In genomic region chr10:78212134-78212785, GRCh38 we compare ENCODE assay signal across 13 cellular contexts.
A peak's percentile ranks its signal among the peaks of the same experiment; 100 is the strongest.
DNase-seq lines count a peak whose midpoint lies in the region; FAIRE-seq and TF ChIP-seq lines count a peak whose summit lies in the region.
"Had no signal": no experiment of that assay in that cellular context is flagged by ENCODE, and none has a peak within 500 bp of the region (broad histone marks: within the 10 kb centered on the region; RNA-seq: fewer than 3 reads in every experiment).

No MANE protein-coding gene starts in this region.

- no peak overlapping the region for H3K9ac ChIP-seq in H1 (replicated peaks in 1 of 4; ENCODE audit: extremely low read depth in 1 of 4, low read depth in 3 of 4, low read length in 3 of 4)
- H3K9ac ChIP-seq: KMS-11 had no signal

- DNase-seq in ELF-1 (ENCODE audit: low read depth, low spot score) (peak; percentile 29), NCI-H510A treated with DMSO at 0.1 percent for 48 hours (lab: John Stamatoyannopoulos, UW) (peak; percentile 17), H1 (ENCODE audit: low read depth in 1 of 2, low spot score in 2 of 2) (no peak), ovary (peak; percentile 45 to 70 (median 65)), HuH-7 (ENCODE audit: low spot score) (no peak), dedifferentiated amniotic fluid mesenchymal stem cell (ENCODE audit: extremely low spot score) (no peak), ACHN (no peak)
- DNase-seq in activated CD8-positive, alpha-beta memory T cell treated with anti-CD3 and anti-CD28 coated beads, Interleukin-2, amount 50 U/mL, for 48 hours: no peak
- DNase-seq: stimulated activated CD8-positive, alpha-beta memory T cell treated with anti-CD3 and anti-CD28 coated beads, Interleukin-4, amount 100 ng/mL, for 48 hours had no signal

- no peak overlapping the region for H3K4me3 ChIP-seq in H1 (ENCODE audit: extremely low read depth in 1 of 4, insufficient read depth in 2 of 4, low read depth in 3 of 4, low read length in 4 of 4)
- H3K4me3 ChIP-seq in ovary: no peak overlapping the region
- H3K4me3 ChIP-seq: skin epidermis had no signal

- no peak overlapping the region for H3K4me2 ChIP-seq in H1 (ENCODE audit: insufficient read depth in 1 of 2, low read depth in 2 of 2, low read length in 2 of 2)
- H3K4me2 ChIP-seq: KMS-11 had no signal

- H3K56ac ChIP-seq in H1 (replicated peaks; ENCODE audit: insufficient read length, low read depth, low read length): no peak overlapping the region

- H2AK5ac ChIP-seq in H1 (ENCODE audit: low read depth, low read length): no peak overlapping the region

- no peak overlapping the region for H3K23ac ChIP-seq in H1 (ENCODE audit: insufficient read length)

- H3K9me3 ChIP-seq in H1 (ENCODE audit: insufficient read depth in 2 of 2, low read depth in 1 of 2, low read length in 1 of 2) (no peaks in the 10 kb centered on the region), ovary (no peaks in the 10 kb centered on the region)
- H3K9me3 ChIP-seq: Caco-2 had no signal

- no peaks in the 10 kb centered on the region; a peak in 1 of 7 replicates for H3K4me1 ChIP-seq in H1 (replicated peaks in 1 of 4; ENCODE audit: control insufficient read depth in 3 of 4, insufficient read depth in 4 of 4, low read length in 3 of 4)
- peaks cover 14% of the 10 kb centered on the region for H3K4me1 ChIP-seq in ovary (ENCODE audit: insufficient read depth)
- H3K4me1 ChIP-seq: Caco-2 had no signal

- intact Hi-C loops in ovary (cut with DNase I): loop anchor here (5.0 to 10.0 kb wide), 5 partner anchors 93 to 985 kb away; partner anchors contain the start of gene ZMIZ1 (in 2 of the 4)

- H2BK12ac ChIP-seq in H1 (ENCODE audit: low read depth, low read length): peak overlapping the region; percentile 78; the same call in 1 of the 2 replicates

- no peak overlapping the region for H4K5ac ChIP-seq in H1 (ENCODE audit: insufficient read length, low read depth, low read length)

- POLR2A ChIA-PET in H1 (lab: Charles Lee; ENCODE audit: partially characterized antibody): no interaction called here

- no peak overlapping the region for H3K18ac ChIP-seq in H1 (ENCODE audit: extremely low read depth, low read length)

- H2BK15ac ChIP-seq in H1 (ENCODE audit: low read length): no peak overlapping the region

- no peak overlapping the region for H2BK20ac ChIP-seq in H1 (ENCODE audit: low read length)

- WGBS in H1 (ENCODE audit: extremely low coverage in 1 of 2, insufficient coverage in 1 of 2, insufficient read length in 1 of 2, insufficient replicate concordance in 2 of 2, low coverage in 1 of 2, low lambda C conversion rate in 2 of 2, missing lambda C conversion rate in 1 of 2), 2 experiments: 98% methylated on average over 3 of the region's 6 CpGs; no CpG with 5 or more reads in 1 of the 2 experiments
- WGBS in ovary, 3 donors: 57 to 73% (median 64%) methylated on average over 3 to 6 of the region's 6 CpGs

- in situ Hi-C loops in ACHN (cut with HindIII; ENCODE audit: low pct_ligation_motif_present, low pct_unique_long_range_greater_than_20kb, low sequenced_read_pairs): no loop called here

- H3K36me3 ChIP-seq in H1 (ENCODE audit: control insufficient read depth in 2 of 4, insufficient read depth in 4 of 4, low read length in 3 of 4): no peaks in the 10 kb centered on the region
- no peaks in the 10 kb centered on the region for H3K36me3 ChIP-seq in ovary

- H3K27ac ChIP-seq in H1 (ENCODE audit: low read depth, low read length) (no peak overlapping the region), ovary (peak overlapping the region in 1 of 2 donors; percentile 35)
- H3K27ac ChIP-seq: KMS-11, skin epidermis had no signal

- H4K91ac ChIP-seq in H1 (replicated peaks; ENCODE audit: insufficient read length, low read length): no peak overlapping the region

- H2AFZ ChIP-seq in H1 (ENCODE audit: low read length): no peak overlapping the region

- no peaks in the 10 kb centered on the region for H4K20me1 ChIP-seq in H1 (replicated peaks in 1 of 2; ENCODE audit: control insufficient read depth in 1 of 2, insufficient read depth in 2 of 2, low read length in 2 of 2)

- no peak overlapping the region for H4K8ac ChIP-seq in H1 (ENCODE audit: extremely low read depth, insufficient read depth, low read length)

- H3K4ac ChIP-seq in H1 (replicated peaks; ENCODE audit: insufficient read length, low read depth, low read length): no peak overlapping the region

- H2BK5ac ChIP-seq in H1 (ENCODE audit: low read depth, low read length): 0 out of 2 replicates have a peak overlapping the region, but pooled peaks have one; percentile 8

- CTCF ChIA-PET in H1 (lab: Charles Lee; ENCODE audit: partially characterized antibody): interaction anchor here (0.6 to 2.7 kb wide), 14 partner anchors 9 to 976 kb away, joined by 3 to 12 read pairs (median 4); no protein-coding TSS in a partner anchor

- no peaks in the 10 kb centered on the region for H3K79me1 ChIP-seq in H1 (ENCODE audit: low read depth, low read length)

- TF ChIP-seq RAD21 in H1 (IDR thresholded peaks at IDR 0.05 in 1 of 2, conservative IDR thresholded peaks at IDR 0.05 in 1 of 2; ENCODE audit: low read depth in 2 of 2, low read length in 2 of 2): no peak

- H3K27me3 ChIP-seq in H1 (replicated peaks in 1 of 4; ENCODE audit: control insufficient read depth in 3 of 4, extremely low read depth in 1 of 4, insufficient read depth in 3 of 4, low read length in 3 of 4): no peaks in the 10 kb centered on the region
- no peaks in the 10 kb centered on the region for H3K27me3 ChIP-seq in ovary

- H3K23me2 ChIP-seq in H1 (ENCODE audit: low read depth, low read length): no peaks in the 10 kb centered on the region

- TF ChIP-seq POLR2A in H1 (IDR thresholded peaks at IDR 0.05; ENCODE audit: control extremely low read depth in 1 of 2, low read depth in 2 of 2, low read length in 2 of 2): no peak
- TF ChIP-seq POLR2A in ovary (IDR thresholded peaks at IDR 0.05): no peak

- H3K14ac ChIP-seq in H1 (ENCODE audit: insufficient read length): no peak overlapping the region

- no peaks in the 10 kb centered on the region for H3K79me2 ChIP-seq in H1 (ENCODE audit: control insufficient read depth in 1 of 2, insufficient read depth in 2 of 2, low read length in 2 of 2)

- TF ChIP-seq EP300 in H1 (IDR thresholded peaks at IDR 0.05; ENCODE audit: borderline replicate concordance in 1 of 2, low read depth in 2 of 2, low read length in 2 of 2): no peak
- no peak for TF ChIP-seq EP300 in ovary (IDR thresholded peaks at IDR 0.05)

- no peak for TF ChIP-seq CTCF in H1 (IDR thresholded peaks at IDR 0.05; ENCODE audit: control extremely low read depth in 1 of 3, insufficient read depth in 1 of 3, low read depth in 1 of 3, low read length in 3 of 3)
- TF ChIP-seq CTCF in ovary (IDR thresholded peaks at IDR 0.05): no peak

- H2BK120ac ChIP-seq in H1 (replicated peaks; ENCODE audit: low read depth, low read length): no peak overlapping the region

- no peak for FAIRE-seq in H1 (lab: Jason Lieb, UNC)
- FAIRE-seq: frontal cortex had no signal

TF ChIP-seq in H1, 55 proteins besides CTCF, POLR2A, EP300 and RAD21:
- no peak for TF ChIP-seq CREB1 (IDR thresholded peaks at IDR 0.05)
- TF ChIP-seq TEAD4 (IDR thresholded peaks at IDR 0.05; ENCODE audit: low read depth, low read length): no peak
- TF ChIP-seq KDM5A (IDR thresholded peaks at IDR 0.05; ENCODE audit: low read length): no peak
- TF ChIP-seq RBBP5 (IDR thresholded peaks at IDR 0.05; ENCODE audit: borderline replicate concordance, low read depth, low read length): no peak
- no peak for TF ChIP-seq CHD2 (IDR thresholded peaks at IDR 0.05; ENCODE audit: low read length)
- no peak for TF ChIP-seq CTBP2 (IDR thresholded peaks at IDR 0.05; ENCODE audit: borderline replicate concordance, insufficient read depth, insufficient read length, low read length)
- no peak for TF ChIP-seq SIX5 (IDR thresholded peaks at IDR 0.05; ENCODE audit: low read depth, low read length)
- no peak for TF ChIP-seq SUZ12 (IDR thresholded peaks at IDR 0.05; ENCODE audit: low read length)
- TF ChIP-seq SRF (IDR thresholded peaks at IDR 0.05; ENCODE audit: low read depth, low read length): no peak
- TF ChIP-seq SIRT6 (IDR thresholded peaks at IDR 0.05; ENCODE audit: low read length): no peak
- TF ChIP-seq, protein P1, sequence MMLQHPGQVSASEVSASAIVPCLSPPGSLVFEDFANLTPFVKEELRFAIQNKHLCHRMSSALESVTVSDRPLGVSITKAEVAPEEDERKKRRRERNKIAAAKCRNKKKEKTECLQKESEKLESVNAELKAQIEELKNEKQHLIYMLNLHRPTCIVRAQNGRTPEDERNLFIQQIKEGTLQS (IDR thresholded peaks at IDR 0.05; ENCODE audit: insufficient read depth, low read depth, low read length): no peak
- no peak for TF ChIP-seq BCL11A (IDR thresholded peaks at IDR 0.05; ENCODE audit: low read depth in 2 of 2, low read length in 2 of 2)
- TF ChIP-seq POLR2AphosphoS5 (IDR thresholded peaks at IDR 0.05; ENCODE audit: low read depth, low read length): no peak
- no peak for TF ChIP-seq CBX8 (IDR thresholded peaks at IDR 0.05; ENCODE audit: borderline replicate concordance, low read depth, low read length)
- no peak for TF ChIP-seq SIN3A (conservative IDR thresholded peaks at IDR 0.05 in 1 of 2, IDR thresholded peaks at IDR 0.05 in 1 of 2; ENCODE audit: low read depth in 1 of 2, low read length in 2 of 2)
- TF ChIP-seq, protein P2, sequence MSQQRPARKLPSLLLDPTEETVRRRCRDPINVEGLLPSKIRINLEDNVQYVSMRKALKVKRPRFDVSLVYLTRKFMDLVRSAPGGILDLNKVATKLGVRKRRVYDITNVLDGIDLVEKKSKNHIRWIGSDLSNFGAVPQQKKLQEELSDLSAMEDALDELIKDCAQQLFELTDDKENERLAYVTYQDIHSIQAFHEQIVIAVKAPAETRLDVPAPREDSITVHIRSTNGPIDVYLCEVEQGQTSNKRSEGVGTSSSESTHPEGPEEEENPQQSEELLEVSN (IDR thresholded peaks at IDR 0.05): no peak
- no peak for TF ChIP-seq TAF7 (optimal IDR thresholded peaks at IDR 0.05; ENCODE audit: borderline replicate concordance, low read depth, low read length)
- TF ChIP-seq, protein P3, sequence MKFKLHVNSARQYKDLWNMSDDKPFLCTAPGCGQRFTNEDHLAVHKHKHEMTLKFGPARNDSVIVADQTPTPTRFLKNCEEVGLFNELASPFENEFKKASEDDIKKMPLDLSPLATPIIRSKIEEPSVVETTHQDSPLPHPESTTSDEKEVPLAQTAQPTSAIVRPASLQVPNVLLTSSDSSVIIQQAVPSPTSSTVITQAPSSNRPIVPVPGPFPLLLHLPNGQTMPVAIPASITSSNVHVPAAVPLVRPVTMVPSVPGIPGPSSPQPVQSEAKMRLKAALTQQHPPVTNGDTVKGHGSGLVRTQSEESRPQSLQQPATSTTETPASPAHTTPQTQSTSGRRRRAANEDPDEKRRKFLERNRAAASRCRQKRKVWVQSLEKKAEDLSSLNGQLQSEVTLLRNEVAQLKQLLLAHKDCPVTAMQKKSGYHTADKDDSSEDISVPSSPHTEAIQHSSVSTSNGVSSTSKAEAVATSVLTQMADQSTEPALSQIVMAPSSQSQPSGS (IDR thresholded peaks at IDR 0.05; ENCODE audit: low read length): no peak

Comparison
In these comparisons a context has a peak if more than half of its experiments do, and no peak if none do; other contexts are left out.
1. DNase-seq: peak in ELF-1 (single experiment), NCI-H510A treated with DMSO at 0.1 percent for 48 hours (single experiment) and ovary (5 of 5); none in H1 (0 of 2), activated CD8-positive, alpha-beta memory T cell treated with anti-CD3 and anti-CD28 coated beads, Interleukin-2, amount 50 U/mL, for 48 hours (single experiment), HuH-7 (single experiment), dedifferentiated amniotic fluid mesenchymal stem cell (single experiment) and ACHN (single experiment).